26 cellular contexts compared by ENCODE assay signal in the genomic region with DNA sequence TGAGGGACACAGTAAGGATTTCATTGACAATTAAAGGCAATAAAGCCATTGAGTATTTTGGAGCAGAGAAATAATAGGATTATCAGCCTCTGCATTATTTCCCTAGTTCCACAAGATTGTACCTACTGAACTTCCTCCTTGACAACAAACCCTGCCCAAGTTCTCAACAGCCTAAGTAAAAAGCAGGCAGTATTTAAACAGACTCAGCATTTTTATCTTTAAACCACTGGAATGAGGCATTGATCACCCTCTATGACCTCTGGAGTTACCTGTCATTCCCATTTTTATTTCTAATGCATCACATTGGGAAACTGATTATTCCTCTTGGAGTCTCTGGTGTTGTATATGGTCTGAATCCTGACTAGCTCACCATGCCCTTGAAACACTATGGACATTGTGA.
"Had no signal": no experiment of that assay in that cellular context is flagged by ENCODE, and none has a peak within 500 bp of the region (broad histone marks: within the 10 kb centered on the region; RNA-seq: fewer than 3 reads in every experiment).

No MANE protein-coding gene starts in this region.

- H3K4me3 ChIP-seq: stomach, suprapubic skin, testis, thoracic aorta, thyroid gland, tibial artery, tibial nerve, transverse colon, upper lobe of left lung, upper lobe of right lung, uterus, vagina had no signal

- H3K9me3 ChIP-seq: testis, thyroid gland, transverse colon, uterus, vagina had no signal

- FAIRE-seq: urothelium cell line had no signal

- H3K27ac ChIP-seq: stomach, suprapubic skin, testis, thoracic aorta, thyroid gland, tibial artery, tibial nerve, transverse colon, upper lobe of left lung, upper lobe of right lung, uterus, vagina had no signal

- ATAC-seq: stimulated activated effector memory CD8-positive, alpha-beta T cell treated with anti-CD3 and anti-CD28 coated beads, Interleukin-12 subunit alpha, Interleukin-12 subunit beta, amount 100 ng/mL, for 72 hours; stimulated activated memory B cell treated with anti-CD40 and anti-IgM and Interleukin-4, amounts not matched to agents 10 μg/mL and 1 μg/mL and 100 μg/mL, for 72 hours; stimulated activated naive B cell treated with anti-CD40 and anti-IgM and Interleukin-4, amounts not matched to agents 10 μg/mL and 1 μg/mL and 100 μg/mL, for 72 hours; stimulated activated naive CD8-positive, alpha-beta T cell treated with anti-CD3 and anti-CD28 coated beads, Interleukin-15, amount 100 ng/mL, for 72 hours; stimulated activated naive CD8-positive, alpha-beta T cell treated with anti-CD3 and anti-CD28 coated beads, Interleukin-15, Interleukin-2, amounts not matched to agents 100 U/mL and 50 U/mL, for 24 hours; upper lobe of right lung had no signal

- H3K36me3 ChIP-seq: stomach, suprapubic skin, thoracic aorta, thyroid gland, tibial artery, tibial nerve, transverse colon, upper lobe of left lung, upper lobe of right lung, uterus, vagina had no signal

- H3K27me3 ChIP-seq: stomach, suprapubic skin, testis, thyroid gland, tibial artery, tibial nerve, transverse colon, upper lobe of left lung, upper lobe of right lung, uterus, vagina had no signal

- DNase-seq: stimulated activated CD4-positive, alpha-beta T cell treated with anti-CD3 and anti-CD28 coated beads, Interleukin-2, amount 100 ng/mL, for 48 hours; stimulated activated CD4-positive, alpha-beta T cell treated with anti-CD3 and anti-CD28 coated beads, Interleukin-4, amount 100 ng/mL, for 1 hour; stimulated activated CD4-positive, alpha-beta T cell treated with anti-CD3 and anti-CD28 coated beads, Interleukin-4, amount 100 ng/mL, for 24 hours; stimulated activated CD4-positive, alpha-beta T cell treated with anti-CD3 and anti-CD28 coated beads, Interleukin-4, amount 100 ng/mL, for 4 hours; stimulated activated naive B cell treated with anti-CD40 and anti-IgM and Interleukin-4, amounts not matched to agents 10 μg/mL and 1 μg/mL and 100 μg/mL, for 72 hours; stimulated activated naive CD4-positive, alpha-beta T cell; stimulated activated naive CD4-positive, alpha-beta T cell treated with Interleukin-2 at 50 U/mL for 16 hours; stimulated activated naive CD8-positive, alpha-beta T cell treated with anti-CD3 and anti-CD28 coated beads, Interleukin-15, amount 100 ng/mL, for 72 hours; stimulated activated naive CD8-positive, alpha-beta T cell treated with anti-CD3 and anti-CD28 coated beads, Interleukin-15, Interleukin-2, amounts not matched to agents 100 U/mL and 50 U/mL, for 24 hours; stomach; substantia nigra; testis; thyroid gland; tibial artery; transverse colon; trophoblast cell; upper lobe of left lung; upper lobe of right lung; uterus had no signal

- H3K4me1 ChIP-seq: stomach, suprapubic skin, testis, thyroid gland, tibial artery, tibial nerve, transverse colon, upper lobe of left lung, upper lobe of right lung, uterus, vagina had no signal
